In genomic region chr13:27448308-27448707, GRCh38 we compare ENCODE assay signal across 12 cellular contexts. TPM values are rescaled to one million over a fixed set of nuclear protein-coding genes. Genes with fewer than 3 reads are reported as not detected.
DNase-seq lines count a peak whose midpoint lies in the region; ATAC-seq and TF ChIP-seq lines count a peak whose summit lies in the region.
"Had no signal": no experiment of that assay in that cellular context is flagged by ENCODE, and none has a peak within 500 bp of the region (broad histone marks: within the 10 kb centered on the region; RNA-seq: fewer than 3 reads in every experiment).

No MANE protein-coding gene starts in this region.

- H3K36me3 ChIP-seq in right atrium auricular region (peaks cover under 1% of the 10 kb centered on the region), subcutaneous abdominal adipose tissue (ENCODE audit: control insufficient read depth in 5 of 5, insufficient read depth in 5 of 5, low read length in 5 of 5) (no peaks in the 10 kb centered on the region)

- H3K27me3 Mint-ChIP-seq in activated T-cell treated with anti-CD3 and anti-CD28 coated beads, Interleukin-2, amount 50 U/mL, for 72 hours (ENCODE audit: low read depth) = no peaks in the 10 kb centered on the region
- no peaks in the 10 kb centered on the region for H3K27me3 Mint-ChIP-seq in activated CD4-positive, alpha-beta memory T cell treated with anti-CD3 and anti-CD28 coated beads, Interleukin-2, amount 10 ng/mL, durations not matched to agents 7 days and 5 days

- CTCF ChIA-PET in activated CD4-positive, alpha-beta memory T cell treated with anti-CD3 and anti-CD28 coated beads, Interleukin-2, amount 10 ng/mL, durations not matched to agents 7 days and 5 days (lab: Charles Lee) = interaction anchor here (0.7 to 4.2 kb wide), 3 partner anchors 16 to 172 kb away, joined by 3 to 47 read pairs (median 4); partner anchors contain the start of genes GTF3A and LNX2

- no peak for DNase-seq in activated T-cell treated with anti-CD3 and anti-CD28 coated beads, Interleukin-2, amount 50 U/mL, for 72 hours
- DNase-seq in activated T-cell treated with anti-CD3 and anti-CD28 coated beads for 4 hours (no peak), right atrium auricular region (ENCODE audit: low spot score) (no peak), GM19240 (ENCODE audit: insufficient read length, low spot score) (no peak), GM20000 (ENCODE audit: low spot score) (no peak)
- no peak for DNase-seq in activated CD4-positive, alpha-beta memory T cell treated with anti-CD3 and anti-CD28 coated beads, Interleukin-2, amount 10 ng/mL, durations not matched to agents 7 days and 5 days
- DNase-seq: hippocampal formation; NCI-H187 treated with DMSO at 0.1 percent for 48 hours; stimulated activated CD4-positive, alpha-beta T cell treated with anti-CD3 and anti-CD28 coated beads, Interleukin-12 subunit alpha, Interleukin-12 subunit beta, amount 100 ng/mL, for 4 hours had no signal

- H3K27ac Mint-ChIP-seq in activated T-cell treated with anti-CD3 and anti-CD28 coated beads, Interleukin-2, amount 50 U/mL, for 72 hours = peak overlapping the region; percentile 99
- H3K27ac Mint-ChIP-seq in activated CD4-positive, alpha-beta memory T cell treated with anti-CD3 and anti-CD28 coated beads, Interleukin-2, amount 10 ng/mL, durations not matched to agents 7 days and 5 days = peak overlapping the region; percentile 93

- H3K9me3 ChIP-seq in right atrium auricular region = no peaks in the 10 kb centered on the region
- no peaks in the 10 kb centered on the region for H3K9me3 ChIP-seq in subcutaneous abdominal adipose tissue (ENCODE audit: control insufficient read depth in 5 of 5, low read length in 5 of 5)

- H3K36me3 Mint-ChIP-seq in activated T-cell treated with anti-CD3 and anti-CD28 coated beads, Interleukin-2, amount 50 U/mL, for 72 hours (ENCODE audit: insufficient read depth in 2 of 2) = peaks cover 9% of the 10 kb centered on the region in 2 donors
- H3K36me3 Mint-ChIP-seq in activated CD4-positive, alpha-beta memory T cell treated with anti-CD3 and anti-CD28 coated beads, Interleukin-2, amount 10 ng/mL, durations not matched to agents 7 days and 5 days (ENCODE audit: low read depth) = peaks cover 21% of the 10 kb centered on the region

- no peaks in the 10 kb centered on the region for H3K9me3 Mint-ChIP-seq in activated T-cell treated with anti-CD3 and anti-CD28 coated beads, Interleukin-2, amount 50 U/mL, for 72 hours
- H3K9me3 Mint-ChIP-seq in activated CD4-positive, alpha-beta memory T cell treated with anti-CD3 and anti-CD28 coated beads, Interleukin-2, amount 10 ng/mL, durations not matched to agents 7 days and 5 days = no peaks in the 10 kb centered on the region
- H3K9me3 Mint-ChIP-seq: activated naive CD4-positive, alpha-beta T cell treated with anti-CD3 and anti-CD28 coated beads, Interleukin-2, amount 50 U/mL, for 72 hours had no signal

- H3K4me1 ChIP-seq in right atrium auricular region = peaks cover 0 to 35% of the 10 kb centered on the region in 2 donors
- peaks cover 7 to 43% (median 38%) of the 10 kb centered on the region in 5 donors for H3K4me1 ChIP-seq in subcutaneous abdominal adipose tissue (ENCODE audit: control insufficient read depth in 5 of 5, insufficient read depth in 5 of 5, low read length in 5 of 5)

- peak overlapping the region; percentile 86 to 92 for H3K4me3 Mint-ChIP-seq in activated T-cell treated with anti-CD3 and anti-CD28 coated beads, Interleukin-2, amount 50 U/mL, for 72 hours
- peak overlapping the region; percentile 92 for H3K4me3 Mint-ChIP-seq in activated CD4-positive, alpha-beta memory T cell treated with anti-CD3 and anti-CD28 coated beads, Interleukin-2, amount 10 ng/mL, durations not matched to agents 7 days and 5 days

- TF ChIP-seq CTCF in right atrium auricular region (IDR thresholded peaks at IDR 0.05) (no peak), GM20000 (IDR thresholded peaks at IDR 0.05; ENCODE audit: extremely low read depth, missing control alignments) (no peak)

- no peak for ATAC-seq in activated T-cell treated with anti-CD3 and anti-CD28 coated beads, Interleukin-2, amount 50 U/mL, for 72 hours (replicated peaks in 1 of 2)
- no peak for ATAC-seq in GM21526 (IDR thresholded peaks at IDR 0.05; ENCODE audit: low FRiP score, unreplicated experiment)
- ATAC-seq: activated naive CD4-positive, alpha-beta T cell treated with anti-CD3 and anti-CD28 coated beads, Interleukin-2, amount 50 U/mL, for 72 hours had no signal

- POLR2A ChIA-PET in activated CD4-positive, alpha-beta memory T cell treated with anti-CD3 and anti-CD28 coated beads, Interleukin-2, amount 10 ng/mL, durations not matched to agents 7 days and 5 days (lab: Charles Lee) = interaction anchor here (1.0 to 10.9 kb wide), 5 partner anchors 8 to 197 kb away, joined by 3 to 351 read pairs (median 3); partner anchors contain the start of genes GTF3A, LNX2, POLR1D and RPL21

- peaks cover 55% of the 10 kb centered on the region for H3K4me1 Mint-ChIP-seq in activated T-cell treated with anti-CD3 and anti-CD28 coated beads, Interleukin-2, amount 50 U/mL, for 72 hours (ENCODE audit: low read depth)
- peaks cover 57% of the 10 kb centered on the region for H3K4me1 Mint-ChIP-seq in activated CD4-positive, alpha-beta memory T cell treated with anti-CD3 and anti-CD28 coated beads, Interleukin-2, amount 10 ng/mL, durations not matched to agents 7 days and 5 days

- H3K27ac ChIP-seq in right atrium auricular region (peak overlapping the region; percentile 98 to 99), subcutaneous abdominal adipose tissue (ENCODE audit: low read depth, low read length) (peak overlapping the region; percentile 96)

- no peak overlapping the region for H3K4me3 ChIP-seq in right atrium auricular region
- H3K4me3 ChIP-seq in subcutaneous abdominal adipose tissue (ENCODE audit: low read depth in 1 of 5, low read length in 5 of 5) = peak overlapping the region in 3 of 5 donors; percentile 10 to 40 (median 27)

- peak overlapping the region in 1 of 5 donors; percentile 38 for H3K9ac ChIP-seq in subcutaneous abdominal adipose tissue (ENCODE audit: low read length in 5 of 5)

- H3K27me3 ChIP-seq in right atrium auricular region (no peaks in the 10 kb centered on the region), subcutaneous abdominal adipose tissue (ENCODE audit: control insufficient read depth in 5 of 5, insufficient read depth in 4 of 5, low read length in 5 of 5) (no peaks in the 10 kb centered on the region)

RNA-seq across cellular contexts. Expression of gene MTIF3, which starts 2.1 kb away (rescaled TPM):
- total RNA-seq in activated T-cell treated with anti-CD3 and anti-CD28 coated beads, Interleukin-2, amount 50 U/mL, for 72 hours = 10 to 100 TPM; 25.0 to 30.6 TPM
- total RNA-seq in activated CD4-positive, alpha-beta memory T cell treated with anti-CD3 and anti-CD28 coated beads, Interleukin-2, amount 10 ng/mL, durations not matched to agents 7 days and 5 days = 10 to 100 TPM; 61.6 to 61.8 TPM
- 100 to 1,000 TPM; 113 to 252 TPM for total RNA-seq in right atrium auricular region

RNA-seq across cellular contexts. Expression of gene GTF3A, which starts 23.9 kb away (rescaled TPM):
- 100 to 1,000 TPM; 188 to 237 TPM for total RNA-seq in activated T-cell treated with anti-CD3 and anti-CD28 coated beads, Interleukin-2, amount 50 U/mL, for 72 hours
- 100 to 1,000 TPM; 187 to 189 TPM for total RNA-seq in activated CD4-positive, alpha-beta memory T cell treated with anti-CD3 and anti-CD28 coated beads, Interleukin-2, amount 10 ng/mL, durations not matched to agents 7 days and 5 days
- total RNA-seq in right atrium auricular region = 100 to 1,000 TPM; 227 to 327 TPM

Comparison
In these comparisons a context has a peak if more than half of its experiments do, and no peak if none do; other contexts are left out.
1. H3K4me3 ChIP-seq: peak in subcutaneous abdominal adipose tissue (3 of 5); none in right atrium auricular region (0 of 2).